29 cellular contexts compared by ENCODE assay signal in the genomic region with DNA sequence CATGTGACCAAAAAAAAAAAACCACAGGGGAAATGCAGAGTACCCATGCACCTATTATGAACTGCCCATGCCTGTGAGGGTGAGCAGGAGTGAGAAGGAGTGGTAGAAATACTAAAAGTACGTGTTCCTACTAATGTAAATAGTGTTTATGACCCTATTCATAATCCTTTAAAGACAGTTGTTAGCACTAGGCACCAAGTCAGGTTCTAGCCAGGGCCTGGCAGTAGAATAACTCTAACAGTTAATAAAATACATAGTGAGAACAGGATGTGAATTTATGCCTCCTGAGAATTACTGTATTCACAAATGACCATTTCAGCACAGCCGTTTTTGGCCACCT.
DNase-seq lines count a peak whose midpoint lies in the region; ATAC-seq, FAIRE-seq and TF ChIP-seq lines count a peak whose summit lies in the region.
"Had no signal": no experiment of that assay in that cellular context is flagged by ENCODE, and none has a peak within 500 bp of the region (broad histone marks: within the 10 kb centered on the region; RNA-seq: fewer than 3 reads in every experiment).

No MANE protein-coding gene starts in this region.

- no peak overlapping the region for H3K27ac Mint-ChIP-seq in CD8-positive, alpha-beta memory T cell
- H3K27ac Mint-ChIP-seq in activated naive CD8-positive, alpha-beta T cell treated with anti-CD3 and anti-CD28 coated beads for 36 hours = no peak overlapping the region
- H3K27ac Mint-ChIP-seq: activated CD8-positive, alpha-beta memory T cell treated with anti-CD3 and anti-CD28 coated beads, Interleukin-2, amount 10 ng/mL, durations not matched to agents 7 days and 5 days; naive thymus-derived CD4-positive, alpha-beta T cell; stimulated activated effector memory CD8-positive, alpha-beta T cell treated with anti-CD3 and anti-CD28 coated beads, Interleukin-12 subunit alpha, Interleukin-12 subunit beta, amount 100 ng/mL, for 72 hours had no signal

- no peak overlapping the region for H3K4me2 ChIP-seq in mammary epithelial cell (ENCODE audit: insufficient read depth, low read depth, low read length)
- no peak overlapping the region for H3K4me2 ChIP-seq in keratinocyte (ENCODE audit: control insufficient read depth, extremely low read depth, insufficient read depth, low read depth, low read length)

- H2AFZ ChIP-seq in mammary epithelial cell (ENCODE audit: low read depth, low read length) (peak overlapping the region; percentile 65), keratinocyte (ENCODE audit: control insufficient read depth, low read length) (peak overlapping the region; percentile 74)

- H3K27me3 ChIP-seq in mammary epithelial cell (ENCODE audit: insufficient read depth, low read length) (no peaks in the 10 kb centered on the region), keratinocyte (ENCODE audit: control insufficient read depth, extremely low read depth, insufficient read depth, low read length) (no peaks in the 10 kb centered on the region), stomach smooth muscle (ENCODE audit: control insufficient read depth in 1 of 2, insufficient read depth in 2 of 2, low read length in 2 of 2) (no peaks in the 10 kb centered on the region)
- H3K27me3 ChIP-seq in CD8-positive, alpha-beta memory T cell (ENCODE audit: insufficient read depth, low read length, poor library complexity, severe bottlenecking) = no peaks in the 10 kb centered on the region
- H3K27me3 ChIP-seq: BLaER1 treated with 17β-estradiol and CSF1 and Interleukin-3, amounts not matched to agents 10 nM and 100 nM; left lung; upper lobe of right lung had no signal

- H3K9me3 Mint-ChIP-seq in CD8-positive, alpha-beta memory T cell = peaks cover 0 to 9% (median 2%) of the 10 kb centered on the region in 5 donors
- H3K9me3 Mint-ChIP-seq in activated naive CD8-positive, alpha-beta T cell treated with anti-CD3 and anti-CD28 coated beads for 36 hours = peaks cover 5% of the 10 kb centered on the region
- H3K9me3 Mint-ChIP-seq: stimulated activated effector memory CD8-positive, alpha-beta T cell treated with anti-CD3 and anti-CD28 coated beads, Interleukin-12 subunit alpha, Interleukin-12 subunit beta, amount 100 ng/mL, for 72 hours had no signal

- dilution Hi-C loops in mammary epithelial cell (cut with HindIII; ENCODE audit: low sequenced_read_pairs) = no loop called here
- dilution Hi-C loops in keratinocyte (cut with MboI; ENCODE audit: extremely low pct_ligation_motif_present, low sequenced_read_pairs) = no loop called here

- FAIRE-seq in keratinocyte (lab: Jason Lieb, UNC) = peak; percentile 29
- FAIRE-seq: GM12892, HepG2 had no signal

- H3K9me1 ChIP-seq in keratinocyte (ENCODE audit: control insufficient read depth, extremely low read depth, insufficient read depth, low read length) = no peaks in the 10 kb centered on the region

- H3K27ac ChIP-seq in mammary epithelial cell (ENCODE audit: insufficient read depth, low read depth, low read length) (peak overlapping the region; percentile 73), keratinocyte (ENCODE audit: control insufficient read depth, insufficient read depth, low read length) (peak overlapping the region; percentile 48), stomach smooth muscle (ENCODE audit: low read length) (peak overlapping the region; percentile 1)
- no peak overlapping the region for H3K27ac ChIP-seq in CD8-positive, alpha-beta memory T cell (ENCODE audit: low read depth, low read length)
- H3K27ac ChIP-seq: BLaER1 treated with 17β-estradiol and CSF1 and Interleukin-3, amounts not matched to agents 10 nM and 100 nM; left lung; RWPE1; upper lobe of right lung had no signal

- POLR2A ChIA-PET in CD8-positive, alpha-beta memory T cell (lab: Charles Lee) = no interaction called here

- peaks cover 0 to 2% of the 10 kb centered on the region in 2 donors for H3K27me3 Mint-ChIP-seq in CD8-positive, alpha-beta memory T cell
- H3K27me3 Mint-ChIP-seq in activated naive CD8-positive, alpha-beta T cell treated with anti-CD3 and anti-CD28 coated beads for 36 hours = peaks cover 3% of the 10 kb centered on the region
- H3K27me3 Mint-ChIP-seq: activated CD8-positive, alpha-beta memory T cell treated with anti-CD3 and anti-CD28 coated beads, Interleukin-2, amount 10 ng/mL, durations not matched to agents 7 days and 5 days; brain had no signal

- H3K9ac ChIP-seq in mammary epithelial cell (ENCODE audit: insufficient read depth, low read length) = no peak overlapping the region
- peak overlapping the region; percentile 18 for H3K9ac ChIP-seq in keratinocyte (ENCODE audit: control insufficient read depth, extremely low read depth, insufficient read depth, low read length)
- H3K9ac ChIP-seq in stomach smooth muscle (ENCODE audit: low read length in 2 of 2) = no peak overlapping the region
- H3K9ac ChIP-seq: BLaER1 treated with 17β-estradiol and CSF1 and Interleukin-3, amounts not matched to agents 10 nM and 100 nM had no signal

- peak; percentile 13 for DNase-seq in LNCaP clone FGC (ENCODE audit: low read depth)
- DNase-seq in mammary epithelial cell = no peak
- no peak for DNase-seq in keratinocyte (ENCODE audit: low read depth, low spot score)
- no peak for DNase-seq in CD8-positive, alpha-beta memory T cell
- DNase-seq in occipital lobe (lab: John Stamatoyannopoulos, UW) = no peak
- DNase-seq in activated naive CD8-positive, alpha-beta T cell treated with anti-CD3 and anti-CD28 coated beads for 36 hours = no peak
- DNase-seq: activated CD4-positive, alpha-beta T cell treated with anti-CD3 and anti-CD28 coated beads, Interleukin-2, amount 50 U/mL, for 4 hours; activated CD8-positive, alpha-beta memory T cell treated with anti-CD3 and anti-CD28 coated beads, Interleukin-2, amount 10 ng/mL, durations not matched to agents 7 days and 5 days; activated T-cell treated with anti-CD3 and anti-CD28 coated beads, Interleukin-2, amount 50 U/mL, for 48 hours; cerebellar nuclear complex; COR-L47; left lung; mesendoderm; naive thymus-derived CD4-positive, alpha-beta T cell; NCI-H1048; NCI-H187; NCI-H2171 treated with DMSO at 0.1 percent for 48 hours; NCI-H510A; upper lobe of right lung had no signal

- in situ Hi-C loops in mammary epithelial cell (cut with MboI; ENCODE audit: low sequenced_read_pairs in 2 of 2) = no loop called here

- no peak for TF ChIP-seq CTCF in LNCaP clone FGC (IDR thresholded peaks at IDR 0.05; ENCODE audit: control insufficient read depth, extremely low read depth, insufficient read depth)
- no peak for TF ChIP-seq CTCF in mammary epithelial cell (conservative IDR thresholded peaks at IDR 0.05 in 1 of 2, IDR thresholded peaks at IDR 0.05 in 1 of 2; ENCODE audit: extremely low read depth in 1 of 2, insufficient read depth in 1 of 2, low read depth in 1 of 2, low read length in 2 of 2)
- no peak for TF ChIP-seq CTCF in keratinocyte (optimal IDR thresholded peaks at IDR 0.05 in 1 of 3, IDR thresholded peaks at IDR 0.05 in 1 of 3, conservative IDR thresholded peaks at IDR 0.05 in 1 of 3; ENCODE audit: extremely low read depth in 1 of 3, insufficient read depth in 2 of 3, low read length in 3 of 3)

- no peaks in the 10 kb centered on the region for H3K9me3 ChIP-seq in mammary epithelial cell (replicated peaks; ENCODE audit: insufficient read depth, low read length)
- H3K9me3 ChIP-seq in keratinocyte (ENCODE audit: control insufficient read depth, low read depth, low read length) = no peaks in the 10 kb centered on the region
- H3K9me3 ChIP-seq in stomach smooth muscle (ENCODE audit: control insufficient read depth in 2 of 2, low read length in 2 of 2) = no peaks in the 10 kb centered on the region
- H3K9me3 ChIP-seq in CD8-positive, alpha-beta memory T cell (ENCODE audit: low read length) = no peaks in the 10 kb centered on the region
- H3K9me3 ChIP-seq: BLaER1 treated with 17β-estradiol and CSF1 and Interleukin-3, amounts not matched to agents 10 nM and 100 nM; left lung; upper lobe of right lung had no signal

- intact Hi-C loops in mammary epithelial cell (cut with micrococcal nuclease) = no loop called here

- H3K4me1 Mint-ChIP-seq in CD8-positive, alpha-beta memory T cell = no peaks in the 10 kb centered on the region
- H3K4me1 Mint-ChIP-seq in activated naive CD8-positive, alpha-beta T cell treated with anti-CD3 and anti-CD28 coated beads for 36 hours = no peaks in the 10 kb centered on the region
- H3K4me1 Mint-ChIP-seq: activated CD8-positive, alpha-beta memory T cell treated with anti-CD3 and anti-CD28 coated beads, Interleukin-2, amount 10 ng/mL, durations not matched to agents 7 days and 5 days; brain; naive thymus-derived CD4-positive, alpha-beta T cell; stimulated activated effector memory CD8-positive, alpha-beta T cell treated with anti-CD3 and anti-CD28 coated beads, Interleukin-12 subunit alpha, Interleukin-12 subunit beta, amount 100 ng/mL, for 72 hours had no signal

- no peaks in the 10 kb centered on the region for H4K20me1 ChIP-seq in mammary epithelial cell (ENCODE audit: insufficient read depth, low read length)
- H4K20me1 ChIP-seq in keratinocyte (ENCODE audit: control insufficient read depth, extremely low read depth, insufficient read depth, low read length) = no peaks in the 10 kb centered on the region
- H4K20me1 ChIP-seq: BLaER1 treated with 17β-estradiol and CSF1 and Interleukin-3, amounts not matched to agents 10 nM and 100 nM had no signal

- ATAC-seq in GM19463 (IDR thresholded peaks at IDR 0.05; ENCODE audit: unreplicated experiment) = no peak
- ATAC-seq: activated CD4-positive, CD25-positive, alpha-beta regulatory T cell treated with anti-CD3 and anti-CD28 coated beads, Interleukin-2, amount 50 U/mL, for 24 hours; activated CD8-positive, alpha-beta memory T cell treated with anti-CD3 and anti-CD28 coated beads, Interleukin-2, amount 10 ng/mL, durations not matched to agents 7 days and 5 days; HCT116; HepG2; left lung; naive thymus-derived CD4-positive, alpha-beta T cell; stimulated activated effector memory CD8-positive, alpha-beta T cell treated with anti-CD3 and anti-CD28 coated beads, Interleukin-12 subunit alpha, Interleukin-12 subunit beta, amount 100 ng/mL, for 72 hours; upper lobe of right lung had no signal

- no peak overlapping the region for H3K4me3 ChIP-seq in LNCaP clone FGC (ENCODE audit: low read depth, low read length)
- no peak overlapping the region for H3K4me3 ChIP-seq in mammary epithelial cell (replicated peaks in 1 of 3; ENCODE audit: insufficient read depth in 1 of 3, low read depth in 2 of 3, low read length in 3 of 3)
- no peak overlapping the region for H3K4me3 ChIP-seq in keratinocyte (ENCODE audit: control insufficient read depth in 2 of 3, extremely low read depth in 1 of 3, insufficient read depth in 2 of 3, low read depth in 1 of 3, low read length in 3 of 3)
- H3K4me3 ChIP-seq in stomach smooth muscle (ENCODE audit: low read length in 2 of 2) = no peak overlapping the region
- H3K4me3 ChIP-seq in CD8-positive, alpha-beta memory T cell (ENCODE audit: low read length) = no peak overlapping the region
- H3K4me3 ChIP-seq: BLaER1 treated with 17β-estradiol and CSF1 and Interleukin-3, amounts not matched to agents 10 nM and 100 nM; left lung; upper lobe of right lung had no signal

- BruUV-seq in mammary epithelial cell (replicated peaks; lab: Mats Ljungman, UMichigan) = no TSS peak

- WGBS in mammary epithelial cell (ENCODE audit: low coverage, missing lambda C conversion rate) = 65% methylated on average over 2 of the region's 2 CpGs

- peaks cover 16% of the 10 kb centered on the region for H3K4me1 ChIP-seq in mammary epithelial cell (ENCODE audit: insufficient read depth, low read length)
- peaks cover 15% of the 10 kb centered on the region for H3K4me1 ChIP-seq in keratinocyte (ENCODE audit: control insufficient read depth, extremely low read depth, insufficient read depth, low read length)
- no peaks in the 10 kb centered on the region for H3K4me1 ChIP-seq in stomach smooth muscle (ENCODE audit: control insufficient read depth, insufficient read depth, low read length)
- H3K4me1 ChIP-seq in CD8-positive, alpha-beta memory T cell (ENCODE audit: insufficient read depth, low read length) = no peaks in the 10 kb centered on the region

- H3K36me3 Mint-ChIP-seq in CD8-positive, alpha-beta memory T cell = no peaks in the 10 kb centered on the region
- H3K36me3 Mint-ChIP-seq in activated naive CD8-positive, alpha-beta T cell treated with anti-CD3 and anti-CD28 coated beads for 36 hours = no peaks in the 10 kb centered on the region
- H3K36me3 Mint-ChIP-seq: activated CD8-positive, alpha-beta memory T cell treated with anti-CD3 and anti-CD28 coated beads, Interleukin-2, amount 10 ng/mL, durations not matched to agents 7 days and 5 days; brain; stimulated activated effector memory CD8-positive, alpha-beta T cell treated with anti-CD3 and anti-CD28 coated beads, Interleukin-12 subunit alpha, Interleukin-12 subunit beta, amount 100 ng/mL, for 72 hours had no signal

- H3K36me3 ChIP-seq in mammary epithelial cell (ENCODE audit: insufficient read depth, low read length) (no peaks in the 10 kb centered on the region), keratinocyte (ENCODE audit: control insufficient read depth in 2 of 2, extremely low read depth in 1 of 2, insufficient read depth in 2 of 2, low read length in 2 of 2) (no peaks in the 10 kb centered on the region), stomach smooth muscle (ENCODE audit: control insufficient read depth in 2 of 2, insufficient read depth in 2 of 2, low read length in 2 of 2) (no peaks in the 10 kb centered on the region)
- H3K36me3 ChIP-seq in CD8-positive, alpha-beta memory T cell (ENCODE audit: insufficient read depth, low read length) = no peaks in the 10 kb centered on the region
- H3K36me3 ChIP-seq: BLaER1 treated with 17β-estradiol and CSF1 and Interleukin-3, amounts not matched to agents 10 nM and 100 nM; left lung; upper lobe of right lung had no signal

- CTCF ChIA-PET in mammary epithelial cell (lab: Charles Lee; ENCODE audit: low non-redundant PET) = no interaction called here
- CTCF ChIA-PET in CD8-positive, alpha-beta memory T cell (lab: Charles Lee) = no interaction called here

- H3K79me2 ChIP-seq in mammary epithelial cell (ENCODE audit: insufficient read depth, low read length) (no peaks in the 10 kb centered on the region), keratinocyte (ENCODE audit: control insufficient read depth, insufficient read depth, low read length) (no peaks in the 10 kb centered on the region)

- H3K4me3 Mint-ChIP-seq in CD8-positive, alpha-beta memory T cell = no peak overlapping the region
- H3K4me3 Mint-ChIP-seq in activated naive CD8-positive, alpha-beta T cell treated with anti-CD3 and anti-CD28 coated beads for 36 hours = no peak overlapping the region
- H3K4me3 Mint-ChIP-seq: activated CD8-positive, alpha-beta memory T cell treated with anti-CD3 and anti-CD28 coated beads, Interleukin-2, amount 10 ng/mL, durations not matched to agents 7 days and 5 days; brain; naive thymus-derived CD4-positive, alpha-beta T cell; stimulated activated effector memory CD8-positive, alpha-beta T cell treated with anti-CD3 and anti-CD28 coated beads, Interleukin-12 subunit alpha, Interleukin-12 subunit beta, amount 100 ng/mL, for 72 hours had no signal
